8 cellular contexts compared by ENCODE assay signal in the genomic region with DNA sequence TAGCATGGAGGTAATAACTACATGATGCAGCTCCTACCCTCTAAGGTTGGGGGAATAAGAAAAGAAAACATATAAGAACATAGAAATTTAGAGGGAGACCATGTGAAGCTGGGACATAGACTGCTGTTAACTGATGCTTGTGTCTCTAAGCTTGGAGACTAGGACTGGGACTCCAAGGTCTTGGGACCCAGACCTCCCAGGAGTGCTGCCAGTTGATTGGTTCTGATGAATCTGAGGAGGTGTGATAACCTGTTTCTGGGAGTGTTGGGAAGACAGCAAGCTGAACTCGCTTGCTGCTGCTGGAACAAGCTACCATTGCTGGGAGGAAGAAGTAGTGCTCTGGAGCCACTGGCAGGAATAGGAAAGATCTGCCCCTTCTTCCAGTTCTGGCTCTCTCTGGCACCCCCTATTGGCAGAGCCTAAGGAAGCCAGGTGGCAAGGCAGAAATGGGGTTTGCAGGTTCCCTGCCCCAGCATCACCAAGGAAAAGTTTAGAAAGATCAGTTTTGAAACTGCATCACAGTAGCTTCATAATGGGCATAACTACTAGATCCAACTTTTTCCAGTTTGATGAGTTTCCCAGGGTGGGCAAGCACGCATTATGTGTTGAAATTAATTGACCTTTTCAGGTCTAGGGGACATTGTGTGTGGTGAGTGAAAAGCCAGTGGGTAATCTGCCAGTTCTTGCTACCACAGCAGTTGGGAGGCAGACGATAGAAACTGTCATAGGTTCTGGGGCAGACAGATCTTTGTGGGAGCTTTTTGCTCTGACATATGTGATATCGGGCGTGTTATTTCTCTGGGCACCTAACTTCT.
DNase-seq lines count a peak whose midpoint lies in the region; ATAC-seq and TF ChIP-seq lines count a peak whose summit lies in the region.

No MANE protein-coding gene starts in this region.

- H3K27me3 Mint-ChIP-seq in natural killer cell treated with Interleukin-12 subunit alpha and Interleukin-12 subunit beta and Interleukin-15 and Interleukin-18, amount 100 ng/mL, for 72 hours: no peaks in the 10 kb centered on the region

- H3K4me2 ChIP-seq in OCI-LY3 (ENCODE audit: low read length): no peak overlapping the region

- H3K4me3 ChIP-seq in AG04450 (ENCODE audit: low read depth, low read length) (no peak overlapping the region), OCI-LY3 (ENCODE audit: low read length) (no peak overlapping the region), body of pancreas (no peak overlapping the region)

- no peak overlapping the region for H2AFZ ChIP-seq in OCI-LY3 (ENCODE audit: low read depth, low read length)

- H3K27ac Mint-ChIP-seq in natural killer cell treated with Interleukin-12 subunit alpha and Interleukin-12 subunit beta and Interleukin-15 and Interleukin-18, amount 100 ng/mL, for 72 hours: peak overlapping the region in 1 of 2 donors; percentile 0

- no peaks in the 10 kb centered on the region for H3K36me3 Mint-ChIP-seq in natural killer cell treated with Interleukin-12 subunit alpha and Interleukin-12 subunit beta and Interleukin-15 and Interleukin-18, amount 100 ng/mL, for 72 hours

- DNase-seq in AG04450 (ENCODE audit: low read depth, low spot score) (no peak), body of pancreas (peak; percentile 24 to 52 (median 41)), NK-92 (lab: John Stamatoyannopoulos, UW; ENCODE audit: unreplicated experiment) (no peak)
- DNase-seq in natural killer cell treated with Interleukin-12 subunit alpha and Interleukin-12 subunit beta and Interleukin-15 and Interleukin-18, amount 100 ng/mL, for 72 hours (ENCODE audit: low spot score): peak; percentile 62

- peaks cover 97% of the 10 kb centered on the region for H3K79me2 ChIP-seq in OCI-LY3 (ENCODE audit: low read length)

- H3K9me3 ChIP-seq in AG04450 (ENCODE audit: control insufficient read depth, insufficient read depth, low read length) (no peaks in the 10 kb centered on the region), OCI-LY3 (ENCODE audit: insufficient read depth, low read length) (no peaks in the 10 kb centered on the region), body of pancreas (no peaks in the 10 kb centered on the region)

- intact Hi-C loops in body of pancreas (cut with DNase I): no loop called here

- H3K27me3 ChIP-seq in AG04450 (ENCODE audit: control insufficient read depth, insufficient read depth, low read length) (no peaks in the 10 kb centered on the region), OCI-LY3 (ENCODE audit: low read depth, low read length) (no peaks in the 10 kb centered on the region), body of pancreas (no peaks in the 10 kb centered on the region)

- H3K4me1 ChIP-seq in OCI-LY3 (ENCODE audit: low read length) (peaks cover 6% of the 10 kb centered on the region; the same call in 1 of the 2 replicates), body of pancreas (peaks cover 27% of the 10 kb centered on the region)

- whole genome bisulfite sequencing in body of pancreas, 2 donors: 81 to 83% methylated on average over 5 of the region's 5 CpGs

- H4K20me1 ChIP-seq in OCI-LY3 (ENCODE audit: insufficient read depth, low read length): peaks cover 78% of the 10 kb centered on the region

- no peak for TF ChIP-seq POLR2A in body of pancreas (IDR thresholded peaks at IDR 0.05)

- CTCF ChIA-PET in AG04450 (lab: Charles Lee): interaction anchor here (0.9 to 2.2 kb wide), 6 partner anchors 12 to 104 kb away, joined by 3 to 4 read pairs (median 3); no protein-coding TSS in a partner anchor

- H3K9ac ChIP-seq in OCI-LY3 (ENCODE audit: low read length): no peak overlapping the region

- ATAC-seq in GM18867 (IDR thresholded peaks at IDR 0.05; ENCODE audit: unreplicated experiment) (peak; percentile 52), body of pancreas (peak; percentile 45), HG02759 (IDR thresholded peaks at IDR 0.05; ENCODE audit: unreplicated experiment) (no peak), HG03045 (IDR thresholded peaks at IDR 0.05; ENCODE audit: unreplicated experiment) (no peak)
- ATAC-seq in natural killer cell treated with Interleukin-12 subunit alpha and Interleukin-12 subunit beta and Interleukin-15 and Interleukin-18, amount 100 ng/mL, for 72 hours: no peak

- no peaks in the 10 kb centered on the region for H3K9me3 Mint-ChIP-seq in natural killer cell treated with Interleukin-12 subunit alpha and Interleukin-12 subunit beta and Interleukin-15 and Interleukin-18, amount 100 ng/mL, for 72 hours

- no peak overlapping the region for H3K4me3 Mint-ChIP-seq in natural killer cell treated with Interleukin-12 subunit alpha and Interleukin-12 subunit beta and Interleukin-15 and Interleukin-18, amount 100 ng/mL, for 72 hours

- H3K27ac ChIP-seq in AG04450 (ENCODE audit: low read depth, low read length) (no peak overlapping the region), OCI-LY3 (ENCODE audit: low read length) (no peak overlapping the region), body of pancreas (no peak overlapping the region)

- H3K4me1 Mint-ChIP-seq in natural killer cell treated with Interleukin-12 subunit alpha and Interleukin-12 subunit beta and Interleukin-15 and Interleukin-18, amount 100 ng/mL, for 72 hours (ENCODE audit: low read depth in 2 of 2): peaks cover 34 to 38% of the 10 kb centered on the region in 2 donors

- TF ChIP-seq CTCF in AG04450 (IDR thresholded peaks at IDR 0.05; ENCODE audit: low read depth, low read length): peak; percentile 41; the same call in 1 of the 2 replicates
- peak; percentile 67 for TF ChIP-seq CTCF in OCI-LY3 (IDR thresholded peaks at IDR 0.05; ENCODE audit: low read depth, low read length)
- TF ChIP-seq CTCF in body of pancreas (IDR thresholded peaks at IDR 0.05): peak in 6 of 7 experiments; percentile 29 to 42 (median 34)

- POLR2A ChIA-PET in AG04450 (lab: Yijun Ruan, JAX): no interaction called here

- H3K36me3 ChIP-seq in OCI-LY3 (replicated peaks; ENCODE audit: low read depth, low read length) (peaks cover 2% of the 10 kb centered on the region), body of pancreas (replicated peaks in 1 of 2; ENCODE audit: insufficient read depth in 1 of 2, low read depth in 2 of 2) (no peaks in the 10 kb centered on the region)

Comparison
In these comparisons a context has a peak if more than half of its experiments do, and no peak if none do; other contexts are left out.
1. DNase-seq: peak in body of pancreas (4 of 4) and natural killer cell treated with Interleukin-12 subunit alpha and Interleukin-12 subunit beta and Interleukin-15 and Interleukin-18, amount 100 ng/mL, for 72 hours (single experiment); none in AG04450 (single experiment) and NK-92 (single experiment).
2. ATAC-seq: peak in GM18867 (single experiment) and body of pancreas (single experiment); none in natural killer cell treated with Interleukin-12 subunit alpha and Interleukin-12 subunit beta and Interleukin-15 and Interleukin-18, amount 100 ng/mL, for 72 hours (0 of 2), HG02759 (single experiment) and HG03045 (single experiment).
3. Peak in every context shown above with its lines, with median percentiles within 50 percentile points of each other: CTCF ChIP-seq.